Comparison of ENCODE assay signal across 1 cellular context in the genomic region with DNA sequence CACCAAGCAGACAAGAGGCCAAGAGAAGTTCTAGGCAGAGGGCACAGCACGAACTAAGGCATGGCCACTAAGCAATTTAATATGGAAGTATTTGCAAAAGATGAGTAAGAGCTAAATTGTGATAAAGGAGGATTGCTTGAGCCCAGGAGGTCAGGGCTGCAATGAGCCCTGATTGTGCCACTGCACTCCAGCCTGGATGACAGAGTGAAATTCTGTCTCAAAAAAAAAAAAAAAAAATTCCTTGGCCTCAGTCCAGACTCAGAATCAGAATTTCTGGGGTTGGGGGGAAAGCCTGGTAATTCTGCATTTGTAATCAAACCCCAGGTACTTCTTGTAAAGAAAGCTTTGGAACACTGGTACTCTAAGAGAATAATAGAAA.
TF ChIP-seq lines count a peak whose summit lies in the region.

No MANE protein-coding gene starts in this region.

TF ChIP-seq in HepG2, 621 proteins besides CTCF, POLR2A, EP300 and RAD21 (continued from another document):
- TF ChIP-seq, protein P1, sequence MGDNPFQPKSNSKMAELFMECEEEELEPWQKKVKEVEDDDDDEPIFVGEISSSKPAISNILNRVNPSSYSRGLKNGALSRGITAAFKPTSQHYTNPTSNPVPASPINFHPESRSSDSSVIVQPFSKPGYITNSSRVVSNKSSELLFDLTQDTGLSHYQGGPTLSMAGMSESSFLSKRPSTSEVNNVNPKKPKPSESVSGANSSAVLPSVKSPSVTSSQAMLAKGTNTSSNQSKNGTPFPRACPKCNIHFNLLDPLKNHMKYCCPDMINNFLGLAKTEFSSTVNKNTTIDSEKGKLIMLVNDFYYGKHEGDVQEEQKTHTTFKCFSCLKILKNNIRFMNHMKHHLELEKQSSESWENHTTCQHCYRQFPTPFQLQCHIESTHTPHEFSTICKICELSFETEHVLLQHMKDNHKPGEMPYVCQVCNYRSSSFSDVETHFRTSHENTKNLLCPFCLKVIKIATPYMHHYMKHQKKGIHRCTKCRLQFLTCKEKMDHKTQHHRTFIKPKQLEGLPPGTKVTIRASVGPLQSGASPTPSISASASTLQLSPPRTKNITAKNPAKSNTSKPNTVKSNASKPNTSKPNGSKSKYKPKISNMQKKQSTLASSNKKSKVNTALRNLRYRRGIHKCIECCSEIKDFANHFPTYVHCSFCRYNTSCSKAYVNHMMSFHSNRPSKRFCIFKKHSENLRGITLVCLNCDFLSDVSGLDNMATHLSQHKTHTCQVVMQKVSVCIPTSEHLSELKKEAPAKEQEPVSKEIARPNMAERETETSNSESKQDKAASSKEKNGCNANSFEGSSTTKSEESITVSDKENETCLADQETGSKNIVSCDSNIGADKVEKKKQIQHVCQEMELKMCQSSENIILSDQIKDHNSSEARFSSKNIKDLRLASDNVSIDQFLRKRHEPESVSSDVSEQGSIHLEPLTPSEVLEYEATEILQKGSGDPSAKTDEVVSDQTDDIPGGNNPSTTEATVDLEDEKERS (CRISPR knock-in tag; IDR thresholded peaks at IDR 0.05) = no peak
- TF ChIP-seq, protein P2, sequence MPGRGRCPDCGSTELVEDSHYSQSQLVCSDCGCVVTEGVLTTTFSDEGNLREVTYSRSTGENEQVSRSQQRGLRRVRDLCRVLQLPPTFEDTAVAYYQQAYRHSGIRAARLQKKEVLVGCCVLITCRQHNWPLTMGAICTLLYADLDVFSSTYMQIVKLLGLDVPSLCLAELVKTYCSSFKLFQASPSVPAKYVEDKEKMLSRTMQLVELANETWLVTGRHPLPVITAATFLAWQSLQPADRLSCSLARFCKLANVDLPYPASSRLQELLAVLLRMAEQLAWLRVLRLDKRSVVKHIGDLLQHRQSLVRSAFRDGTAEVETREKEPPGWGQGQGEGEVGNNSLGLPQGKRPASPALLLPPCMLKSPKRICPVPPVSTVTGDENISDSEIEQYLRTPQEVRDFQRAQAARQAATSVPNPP (CRISPR knock-in tag; IDR thresholded peaks at IDR 0.05) = no peak
- TF ChIP-seq, protein P3, sequence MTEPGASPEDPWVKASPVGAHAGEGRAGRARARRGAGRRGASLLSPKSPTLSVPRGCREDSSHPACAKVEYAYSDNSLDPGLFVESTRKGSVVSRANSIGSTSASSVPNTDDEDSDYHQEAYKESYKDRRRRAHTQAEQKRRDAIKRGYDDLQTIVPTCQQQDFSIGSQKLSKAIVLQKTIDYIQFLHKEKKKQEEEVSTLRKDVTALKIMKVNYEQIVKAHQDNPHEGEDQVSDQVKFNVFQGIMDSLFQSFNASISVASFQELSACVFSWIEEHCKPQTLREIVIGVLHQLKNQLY (CRISPR knock-in tag; IDR thresholded peaks at IDR 0.05) = no peak
- TF ChIP-seq RFXANK (CRISPR knock-in tag; IDR thresholded peaks at IDR 0.05) (no peak), SRSF1 (optimal IDR thresholded peaks at IDR 0.05; ENCODE audit: low read depth, low read length) (no peak), ETV6 (CRISPR knock-in tag; conservative IDR thresholded peaks at IDR 0.05) (no peak), ZNF749 (CRISPR knock-in tag; IDR thresholded peaks at IDR 0.05; ENCODE audit: borderline replicate concordance) (no peak), EED (CRISPR knock-in tag; IDR thresholded peaks at IDR 0.05) (no peak), SRF (IDR thresholded peaks at IDR 0.05; ENCODE audit: low read depth, low read length) (no peak)
- TF ChIP-seq, protein P4, sequence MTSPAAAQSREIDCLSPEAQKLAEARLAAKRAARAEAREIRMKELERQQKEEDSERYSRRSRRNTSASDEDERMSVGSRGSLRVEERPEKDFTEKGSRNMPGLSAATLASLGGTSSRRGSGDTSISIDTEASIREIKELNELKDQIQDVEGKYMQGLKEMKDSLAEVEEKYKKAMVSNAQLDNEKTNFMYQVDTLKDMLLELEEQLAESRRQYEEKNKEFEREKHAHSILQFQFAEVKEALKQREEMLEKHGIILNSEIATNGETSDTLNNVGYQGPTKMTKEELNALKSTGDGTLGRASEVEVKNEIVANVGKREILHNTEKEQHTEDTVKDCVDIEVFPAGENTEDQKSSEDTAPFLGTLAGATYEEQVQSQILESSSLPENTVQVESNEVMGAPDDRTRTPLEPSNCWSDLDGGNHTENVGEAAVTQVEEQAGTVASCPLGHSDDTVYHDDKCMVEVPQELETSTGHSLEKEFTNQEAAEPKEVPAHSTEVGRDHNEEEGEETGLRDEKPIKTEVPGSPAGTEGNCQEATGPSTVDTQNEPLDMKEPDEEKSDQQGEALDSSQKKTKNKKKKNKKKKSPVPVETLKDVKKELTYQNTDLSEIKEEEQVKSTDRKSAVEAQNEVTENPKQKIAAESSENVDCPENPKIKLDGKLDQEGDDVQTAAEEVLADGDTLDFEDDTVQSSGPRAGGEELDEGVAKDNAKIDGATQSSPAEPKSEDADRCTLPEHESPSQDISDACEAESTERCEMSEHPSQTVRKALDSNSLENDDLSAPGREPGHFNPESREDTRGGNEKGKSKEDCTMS (CRISPR knock-in tag; conservative IDR thresholded peaks at IDR 0.05) = no peak
